1 cellular context compared by ENCODE assay signal in the genomic region with DNA sequence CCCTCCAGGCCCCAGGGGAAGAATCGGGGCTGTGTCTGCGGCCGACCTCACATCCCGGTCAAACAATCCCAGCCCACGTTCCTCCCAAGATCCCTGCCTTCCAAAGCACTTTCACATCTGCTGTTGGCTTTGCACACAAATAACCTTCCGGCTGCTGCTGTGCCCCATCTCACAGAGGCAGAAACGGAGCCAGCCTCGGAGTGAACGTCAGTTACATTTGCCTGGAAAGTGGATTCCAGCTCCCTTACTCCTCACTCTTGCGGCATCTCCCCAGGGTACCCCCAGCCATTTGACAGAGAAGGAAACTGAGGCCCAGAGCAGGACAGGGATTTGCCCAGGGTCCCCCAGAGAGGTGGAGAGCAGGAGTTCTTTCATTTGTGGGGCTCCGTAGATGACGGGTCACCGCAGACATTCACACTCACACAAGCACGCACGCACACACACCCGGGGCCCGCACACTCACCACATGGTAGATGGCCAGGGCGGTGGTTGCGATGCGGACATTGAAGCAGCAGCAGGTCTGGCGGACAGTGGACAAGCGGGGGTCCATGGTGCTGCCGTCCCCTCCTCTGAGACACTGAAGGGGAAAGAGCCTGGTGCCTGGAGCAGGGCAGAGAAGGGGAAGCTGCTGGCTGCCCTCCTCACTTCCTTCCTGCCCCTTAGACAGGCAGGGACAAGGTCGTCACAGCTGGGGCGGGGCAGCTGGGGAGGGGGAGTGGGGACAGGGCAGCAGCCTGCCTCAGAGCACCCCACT.
TF ChIP-seq lines count a peak whose summit lies in the region.

A gene with protein sequence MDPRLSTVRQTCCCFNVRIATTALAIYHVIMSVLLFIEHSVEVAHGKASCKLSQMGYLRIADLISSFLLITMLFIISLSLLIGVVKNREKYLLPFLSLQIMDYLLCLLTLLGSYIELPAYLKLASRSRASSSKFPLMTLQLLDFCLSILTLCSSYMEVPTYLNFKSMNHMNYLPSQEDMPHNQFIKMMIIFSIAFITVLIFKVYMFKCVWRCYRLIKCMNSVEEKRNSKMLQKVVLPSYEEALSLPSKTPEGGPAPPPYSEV (minus strand): TSS at position 579 of the 754 bp plus-strand sequence. CDS start 29 bp downstream, at position 550.

TF ChIP-seq in HCT116, 20 proteins besides CTCF, POLR2A, EP300 and RAD21 (continued from another document):
- TF ChIP-seq, protein P1, sequence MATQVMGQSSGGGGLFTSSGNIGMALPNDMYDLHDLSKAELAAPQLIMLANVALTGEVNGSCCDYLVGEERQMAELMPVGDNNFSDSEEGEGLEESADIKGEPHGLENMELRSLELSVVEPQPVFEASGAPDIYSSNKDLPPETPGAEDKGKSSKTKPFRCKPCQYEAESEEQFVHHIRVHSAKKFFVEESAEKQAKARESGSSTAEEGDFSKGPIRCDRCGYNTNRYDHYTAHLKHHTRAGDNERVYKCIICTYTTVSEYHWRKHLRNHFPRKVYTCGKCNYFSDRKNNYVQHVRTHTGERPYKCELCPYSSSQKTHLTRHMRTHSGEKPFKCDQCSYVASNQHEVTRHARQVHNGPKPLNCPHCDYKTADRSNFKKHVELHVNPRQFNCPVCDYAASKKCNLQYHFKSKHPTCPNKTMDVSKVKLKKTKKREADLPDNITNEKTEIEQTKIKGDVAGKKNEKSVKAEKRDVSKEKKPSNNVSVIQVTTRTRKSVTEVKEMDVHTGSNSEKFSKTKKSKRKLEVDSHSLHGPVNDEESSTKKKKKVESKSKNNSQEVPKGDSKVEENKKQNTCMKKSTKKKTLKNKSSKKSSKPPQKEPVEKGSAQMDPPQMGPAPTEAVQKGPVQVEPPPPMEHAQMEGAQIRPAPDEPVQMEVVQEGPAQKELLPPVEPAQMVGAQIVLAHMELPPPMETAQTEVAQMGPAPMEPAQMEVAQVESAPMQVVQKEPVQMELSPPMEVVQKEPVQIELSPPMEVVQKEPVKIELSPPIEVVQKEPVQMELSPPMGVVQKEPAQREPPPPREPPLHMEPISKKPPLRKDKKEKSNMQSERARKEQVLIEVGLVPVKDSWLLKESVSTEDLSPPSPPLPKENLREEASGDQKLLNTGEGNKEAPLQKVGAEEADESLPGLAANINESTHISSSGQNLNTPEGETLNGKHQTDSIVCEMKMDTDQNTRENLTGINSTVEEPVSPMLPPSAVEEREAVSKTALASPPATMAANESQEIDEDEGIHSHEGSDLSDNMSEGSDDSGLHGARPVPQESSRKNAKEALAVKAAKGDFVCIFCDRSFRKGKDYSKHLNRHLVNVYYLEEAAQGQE (IDR thresholded peaks at IDR 0.05; ENCODE audit: low read depth), result no peak
- TF ChIP-seq SIN3A (IDR thresholded peaks at IDR 0.05; ENCODE audit: low read depth) (no peak), ZNF274 (IDR thresholded peaks at IDR 0.05; ENCODE audit: low read depth, low read length) (no peak), TCF7L2 (IDR thresholded peaks at IDR 0.05; ENCODE audit: borderline replicate concordance, extremely low read depth, insufficient read depth, insufficient read length) (no peak)
